ENCODE assay signal across 8 cellular contexts in the genomic region with DNA sequence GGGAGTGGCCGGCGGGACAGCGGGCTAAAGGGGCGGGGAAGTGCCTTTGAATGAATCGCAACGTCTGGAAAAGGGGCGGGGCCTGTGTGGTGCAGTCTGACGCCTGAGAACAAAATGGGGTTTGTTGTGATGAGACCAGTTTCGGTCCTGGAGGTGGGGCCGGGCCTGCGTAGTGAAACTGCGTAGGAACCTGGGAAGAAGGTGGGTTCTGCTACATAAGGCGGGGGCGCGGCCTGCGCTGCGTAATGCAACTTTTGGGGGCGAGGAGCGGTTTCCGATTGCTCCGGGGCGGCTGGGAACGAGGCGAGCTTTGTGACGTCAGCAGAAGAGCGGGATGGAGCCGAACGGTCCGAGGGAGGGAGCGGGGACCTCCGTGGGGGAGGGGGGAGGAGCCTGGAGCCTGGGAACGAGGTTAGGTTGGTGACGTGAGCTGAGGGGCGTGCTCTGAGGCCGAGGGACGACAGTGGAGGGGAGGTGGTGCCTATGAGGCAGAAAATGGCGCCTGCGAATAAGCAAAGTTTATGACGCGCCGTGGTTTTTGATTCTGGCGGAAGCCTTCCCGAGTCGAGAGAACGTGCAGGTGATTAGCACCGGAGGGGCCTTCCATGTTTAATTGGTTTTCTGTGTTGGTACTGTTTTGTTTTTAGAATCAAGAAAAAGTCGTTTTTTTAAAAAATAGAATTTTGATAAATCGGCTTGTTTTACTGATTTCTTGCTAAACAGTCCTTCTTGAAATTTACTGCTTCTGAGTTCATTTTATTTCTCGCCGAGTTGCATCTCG. TPM values are rescaled to one million over a fixed set of nuclear protein-coding genes. Genes with fewer than 3 reads are reported as not detected.
A peak's percentile ranks its signal among the peaks of the same experiment; 100 is the strongest.
DNase-seq lines count a peak whose midpoint lies in the region; ATAC-seq and TF ChIP-seq lines count a peak whose summit lies in the region.

No MANE protein-coding gene starts in this region.

- H3K4me3 ChIP-seq in AG09309 (ENCODE audit: control insufficient read depth, low read depth, low read length): peak overlapping the region; percentile 54

- DNase-seq in AG09309 (ENCODE audit: low read depth) (peak; percentile 88), NCI-H226 (peak; percentile 93), activated B cell treated with CpG ODN at 0.5 μM for 24 hours (peak; percentile 74), iris pigment epithelial cell (ENCODE audit: low read depth) (peak; percentile 98)
- DNase-seq in central memory CD4-positive, alpha-beta T cell: peak; percentile 97
- peak; percentile 82 to 86 for DNase-seq in stimulated activated CD4-positive, alpha-beta T cell treated with anti-CD3 and anti-CD28 coated beads, Interleukin-12 subunit alpha, Interleukin-12 subunit beta, amount 100 ng/mL, for 24 hours (ENCODE audit: low read depth in 2 of 2)

- POLR2A ChIA-PET in activated B cell treated with CpG ODN at 0.5 μM for 24 hours (lab: Charles Lee): interaction anchor here (0.5 to 2.1 kb wide), 22 partner anchors 9 to 1769 kb away, joined by 3 to 53 read pairs (median 6); partner anchors contain the start of genes CDK16, GRIPAP1, NDUFB11 and RBM10

- ATAC-seq in GM19023 (IDR thresholded peaks at IDR 0.05; ENCODE audit: unreplicated experiment) (peak; percentile 82), HG03196 (IDR thresholded peaks at IDR 0.05; ENCODE audit: unreplicated experiment) (peak; percentile 84), activated B cell treated with CpG ODN at 0.5 μM for 24 hours (ENCODE audit: low read depth) (peak; percentile 90)

- peak overlapping the region; percentile 98 for H3K27ac Mint-ChIP-seq in activated B cell treated with CpG ODN at 0.5 μM for 24 hours

- H3K4me3 Mint-ChIP-seq in activated B cell treated with CpG ODN at 0.5 μM for 24 hours: peak overlapping the region; percentile 92

- no peaks in the 10 kb centered on the region for H3K9me3 Mint-ChIP-seq in activated B cell treated with CpG ODN at 0.5 μM for 24 hours

- peaks cover 15% of the 10 kb centered on the region for H3K4me1 Mint-ChIP-seq in activated B cell treated with CpG ODN at 0.5 μM for 24 hours

- intact Hi-C loops in activated B cell treated with CpG ODN at 0.5 μM for 24 hours (cut with micrococcal nuclease): loop anchor here (1.0 to 5.0 kb wide), 9 partner anchors 15 to 419 kb away; partner anchors contain the start of genes ARAF, CDK16, ELK1 and RBM10

- no peak for TF ChIP-seq CTCF in AG09309 (IDR thresholded peaks at IDR 0.05; ENCODE audit: control insufficient read depth, insufficient read depth, low read depth, low read length, missing control alignments)
- no peak for TF ChIP-seq CTCF in activated B cell treated with CpG ODN at 0.5 μM for 24 hours (IDR thresholded peaks at IDR 0.05)

- CTCF ChIA-PET in activated B cell treated with CpG ODN at 0.5 μM for 24 hours (lab: Charles Lee): interaction anchor here (0.5 kb wide), 1 partner anchor 1438 kb away, joined by 3 read pairs; no protein-coding TSS in a partner anchor

- H3K27me3 Mint-ChIP-seq in activated B cell treated with CpG ODN at 0.5 μM for 24 hours: no peaks in the 10 kb centered on the region

- peaks cover 20% of the 10 kb centered on the region for H3K36me3 Mint-ChIP-seq in activated B cell treated with CpG ODN at 0.5 μM for 24 hours (ENCODE audit: low read depth)

RNA-seq across cellular contexts. Expression of gene USP11, which starts 0.7 kb away (rescaled TPM):
- total RNA-seq in activated B cell treated with CpG ODN at 0.5 μM for 24 hours: 84.3 and 89.2 TPM in 2 replicates

RNA-seq across cellular contexts. Expression of gene CDK16, which starts 15.0 kb away (rescaled TPM):
- 45.0 and 49.0 TPM in 2 replicates for total RNA-seq in activated B cell treated with CpG ODN at 0.5 μM for 24 hours

RNA-seq across cellular contexts. Expression of gene UBA1, which starts 39.9 kb away (rescaled TPM):
- total RNA-seq in activated B cell treated with CpG ODN at 0.5 μM for 24 hours: 229 and 235 TPM in 2 replicates

Comparison
In these comparisons a context has a peak if more than half of its experiments do, and no peak if none do; other contexts are left out.
1. Peak in every context shown above with its lines: DNase-seq, ATAC-seq and H3K4me3 ChIP-seq.